In genomic region chr17:42667088-42667951, GRCh38 we compare ENCODE assay signal across 10 cellular contexts. TPM values are rescaled to one million over a fixed set of nuclear protein-coding genes. Genes with fewer than 3 reads are reported as not detected.
DNase-seq lines count a peak whose midpoint lies in the region; ATAC-seq lines count a peak whose summit lies in the region.
"Had no signal": no experiment of that assay in that cellular context is flagged by ENCODE, and none has a peak within 500 bp of the region (broad histone marks: within the 10 kb centered on the region; RNA-seq: fewer than 3 reads in every experiment).

No MANE protein-coding gene starts in this region.

- ATAC-seq in sciatic nerve = peak; percentile 48

- H3K4me3 ChIP-seq in HAP-1 = no peak overlapping the region

- no peaks in the 10 kb centered on the region for H3K9me3 ChIP-seq in HAP-1

- intact Hi-C loops in sciatic nerve (cut with DNase I) = no loop called here

- no peaks in the 10 kb centered on the region for H3K4me1 ChIP-seq in HAP-1

- no peaks in the 10 kb centered on the region for H3K27me3 ChIP-seq in HAP-1 (ENCODE audit: low read depth)

- H3K36me3 ChIP-seq in HAP-1 (replicated peaks) = peaks cover 46% of the 10 kb centered on the region

- DNase-seq in GM03348 (ENCODE audit: low spot score) = peak; percentile 82
- DNase-seq in SW480 (ENCODE audit: low spot score) = peak; percentile 88
- DNase-seq in foreskin melanocyte = peak; percentile 75
- DNase-seq in sciatic nerve (ENCODE audit: low spot score) = no peak
- no peak for DNase-seq in stimulated activated CD4-positive, alpha-beta T cell treated with anti-CD3 and anti-CD28 coated beads, Interleukin-12 subunit alpha, Interleukin-12 subunit beta, amount 100 ng/mL, for 4 hours
- DNase-seq in stimulated activated CD4-positive, alpha-beta T cell treated with anti-CD3 and anti-CD28 coated beads, Interleukin-2, amount 100 ng/mL, for 48 hours = no peak
- no peak for DNase-seq in HAP-1 (ENCODE audit: low spot score in 2 of 2)
- DNase-seq in middle frontal gyrus (ENCODE audit: extremely low spot score, low spot score) = no peak
- DNase-seq: activated naive CD4-positive, alpha-beta T cell treated with anti-CD3 and anti-CD28 coated beads, Interleukin-2, amount 50 U/mL, for 16 hours; NCI-H187 had no signal

- in situ Hi-C loops in HAP-1 (cut with MboI; ENCODE audit: low sequenced_read_pairs) = no loop called here

RNA-seq across cellular contexts. Expression of gene TUBG2, which starts 8.2 kb away (rescaled TPM):
- 46.8 TPM for total RNA-seq in sciatic nerve

RNA-seq across cellular contexts. Expression of gene PLEKHH3, which starts 9.5 kb away (rescaled TPM):
- total RNA-seq in sciatic nerve = 40.3 TPM

RNA-seq across cellular contexts. Expression of gene CCR10, which starts 14.3 kb away (rescaled TPM):
- total RNA-seq in sciatic nerve = 3.5 TPM

RNA-seq across cellular contexts. Expression of gene CNTNAP1, which starts 15.0 kb away (rescaled TPM):
- 12.9 TPM for total RNA-seq in sciatic nerve

RNA-seq across cellular contexts. Expression of gene TUBG1, which starts 57.8 kb away (rescaled TPM):
- total RNA-seq in sciatic nerve = 23.4 TPM

Comparison
In these comparisons a context has a peak if more than half of its experiments do, and no peak if none do; other contexts are left out.
1. DNase-seq: peak in GM03348 (single experiment), SW480 (single experiment) and foreskin melanocyte (single experiment); none in sciatic nerve (single experiment), stimulated activated CD4-positive, alpha-beta T cell treated with anti-CD3 and anti-CD28 coated beads, Interleukin-12 subunit alpha, Interleukin-12 subunit beta, amount 100 ng/mL, for 4 hours (single experiment), stimulated activated CD4-positive, alpha-beta T cell treated with anti-CD3 and anti-CD28 coated beads, Interleukin-2, amount 100 ng/mL, for 48 hours (0 of 2), HAP-1 (0 of 2) and middle frontal gyrus (single experiment).